In genomic region chr10:11787846-11788245, GRCh38 we compare ENCODE assay signal across 1 cellular context.
TF ChIP-seq lines count a peak whose summit lies in the region.

No MANE protein-coding gene starts in this region.

TF ChIP-seq in H1, 55 proteins besides CTCF, POLR2A, EP300 and RAD21 (continued from another document):
- TF ChIP-seq CHD7 (IDR thresholded peaks at IDR 0.05; ENCODE audit: insufficient replicate concordance, low read length), result no peak
- TF ChIP-seq HDAC6 (IDR thresholded peaks at IDR 0.05; ENCODE audit: low read depth, low read length), result no peak
- no peak for TF ChIP-seq MAX (IDR thresholded peaks at IDR 0.05)
- no peak for TF ChIP-seq FOSL1 (IDR thresholded peaks at IDR 0.05; ENCODE audit: insufficient read depth, low read depth, low read length)
- no peak for TF ChIP-seq CHD2 (IDR thresholded peaks at IDR 0.05; ENCODE audit: low read length)
- TF ChIP-seq E2F6 (IDR thresholded peaks at IDR 0.05), result no peak
- no peak for TF ChIP-seq GTF2F1 (IDR thresholded peaks at IDR 0.05; ENCODE audit: borderline replicate concordance, low read depth, low read length)
